Comparison of ENCODE assay signal across 4 cellular contexts in the genomic region with DNA sequence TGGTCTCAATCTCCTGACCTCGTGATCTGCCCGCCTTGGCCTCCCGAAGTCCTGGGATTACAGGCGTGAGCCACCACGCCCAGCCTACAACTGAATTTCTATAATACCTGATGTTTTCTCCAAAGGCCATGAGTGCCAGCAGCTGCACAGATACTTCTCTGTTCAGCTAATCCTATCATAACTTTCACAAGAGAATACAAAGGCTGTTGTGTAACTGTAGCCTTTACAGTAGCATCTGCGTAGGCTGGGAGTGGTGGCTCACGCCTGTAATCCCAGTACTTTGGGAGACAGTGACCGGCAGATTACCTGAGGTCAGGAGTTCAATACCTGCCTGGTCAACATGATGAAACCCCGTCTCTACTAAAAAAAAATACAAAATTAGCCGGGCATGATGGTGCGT. TPM values are rescaled to one million over a fixed set of nuclear protein-coding genes. Genes with fewer than 3 reads are reported as not detected.
"Had no signal": no experiment of that assay in that cellular context is flagged by ENCODE, and none has a peak within 500 bp of the region (broad histone marks: within the 10 kb centered on the region; RNA-seq: fewer than 3 reads in every experiment).

No MANE protein-coding gene starts in this region.

RNA-seq across cellular contexts. Expression of gene NIM1K, which starts 8.9 kb away (rescaled TPM):
- total RNA-seq: endodermal cell, esophagus mucosa, glomerular endothelial cell had no signal
- polyA plus RNA-seq: foreskin keratinocyte had no signal
